ENCODE assay signal across 15 cellular contexts in the genomic region with DNA sequence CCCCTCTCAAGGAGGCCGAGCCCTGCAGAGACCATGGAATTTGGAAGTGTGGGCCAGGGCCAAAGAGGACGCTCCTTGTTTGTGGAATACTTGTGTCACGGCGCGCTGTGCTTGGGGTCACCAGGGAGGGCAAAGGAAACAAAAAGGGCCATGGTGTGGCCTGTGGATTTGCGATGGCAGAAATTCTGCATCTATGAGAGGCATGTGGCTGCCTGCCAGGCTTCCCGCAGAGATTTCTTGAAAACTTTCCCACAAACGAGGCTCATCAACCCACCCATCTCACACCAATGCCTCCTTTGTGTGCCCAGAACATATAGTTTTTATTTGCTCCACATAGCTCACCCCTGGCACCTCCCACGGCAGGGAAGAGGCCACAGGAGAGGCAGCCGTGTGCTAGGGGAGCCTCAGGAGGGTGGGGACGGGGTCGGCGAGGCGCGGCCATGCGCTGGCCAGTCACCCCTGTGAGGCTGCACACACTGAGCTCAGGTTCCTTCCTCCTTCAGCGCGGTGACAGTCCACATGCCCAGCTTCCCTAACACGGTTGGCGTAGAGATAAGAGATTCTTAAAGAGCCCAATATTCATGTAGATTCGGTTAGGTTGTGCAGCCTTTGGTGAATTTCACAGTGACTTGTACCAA.
A peak's percentile ranks its signal among the peaks of the same experiment; 100 is the strongest.
DNase-seq lines count a peak whose midpoint lies in the region; ATAC-seq and TF ChIP-seq lines count a peak whose summit lies in the region.
"Had no signal": no experiment of that assay in that cellular context is flagged by ENCODE, and none has a peak within 500 bp of the region (broad histone marks: within the 10 kb centered on the region; RNA-seq: fewer than 3 reads in every experiment).

No MANE protein-coding gene starts in this region.

- H3K36me3 ChIP-seq in PC-9 (ENCODE audit: low read depth), result no peaks in the 10 kb centered on the region
- H3K36me3 ChIP-seq: HAP-1 had no signal

- peaks cover 24% of the 10 kb centered on the region for H3K79me2 ChIP-seq in PC-9 (ENCODE audit: low read depth)

- peak overlapping the region; percentile 57 to 76 (median 62) for H3K4me3 Mint-ChIP-seq in immature natural killer cell
- no peak overlapping the region for H3K4me3 Mint-ChIP-seq in stimulated activated effector memory CD8-positive, alpha-beta T cell treated with anti-CD3 and anti-CD28 coated beads, Interleukin-12 subunit alpha, Interleukin-12 subunit beta, amount 100 ng/mL, for 72 hours
- no peak overlapping the region for H3K4me3 Mint-ChIP-seq in HFFc6
- H3K4me3 Mint-ChIP-seq: endodermal cell, T-cell had no signal

- no peaks in the 10 kb centered on the region for H3K4me1 ChIP-seq in PC-9 (replicated peaks; ENCODE audit: insufficient read depth)
- H3K4me1 ChIP-seq: foreskin keratinocyte, HAP-1 had no signal

- H3K27me3 Mint-ChIP-seq in immature natural killer cell (ENCODE audit: low read depth in 3 of 3), result peaks cover 8 to 22% (median 20%) of the 10 kb centered on the region in 3 donors
- H3K27me3 Mint-ChIP-seq in HFFc6 (ENCODE audit: insufficient read depth), result peaks cover 29% of the 10 kb centered on the region
- H3K27me3 Mint-ChIP-seq: T-cell had no signal

- no peaks in the 10 kb centered on the region for H3F3A ChIP-seq in PC-9 (ENCODE audit: insufficient read depth, low read depth)

- POLR2A ChIA-PET in PC-9 (lab: Charles Lee; ENCODE audit: unreplicated experiment), result no interaction called here

- H2AFZ ChIP-seq in PC-9, result no peak overlapping the region

- no peak overlapping the region for H3K4me2 ChIP-seq in PC-9

- no peaks in the 10 kb centered on the region for H3K9me2 ChIP-seq in PC-9 (ENCODE audit: insufficient read depth)

- H3K9me3 Mint-ChIP-seq in immature natural killer cell (no peaks in the 10 kb centered on the region), HFFc6 (no peaks in the 10 kb centered on the region)
- H3K9me3 Mint-ChIP-seq in stimulated activated effector memory CD8-positive, alpha-beta T cell treated with anti-CD3 and anti-CD28 coated beads, Interleukin-12 subunit alpha, Interleukin-12 subunit beta, amount 100 ng/mL, for 72 hours, result no peaks in the 10 kb centered on the region
- H3K9me3 Mint-ChIP-seq: T-cell had no signal

- H3K4me3 ChIP-seq in HL-60 (replicated peaks; ENCODE audit: insufficient read depth, low read length) (no peak overlapping the region), PC-9 (no peak overlapping the region)
- H3K4me3 ChIP-seq: HAP-1 had no signal

- peaks cover 5% of the 10 kb centered on the region; the same call in 1 of the 2 replicates for H4K20me1 ChIP-seq in PC-9 (ENCODE audit: insufficient read depth)

- ATAC-seq in stimulated activated effector memory CD8-positive, alpha-beta T cell treated with anti-CD3 and anti-CD28 coated beads, Interleukin-12 subunit alpha, Interleukin-12 subunit beta, amount 100 ng/mL, for 72 hours, result peak; percentile 39
- ATAC-seq: foreskin keratinocyte had no signal

- H3K4me1 Mint-ChIP-seq in immature natural killer cell (peaks cover 74 to 75% of the 10 kb centered on the region in 2 donors), HFFc6 (ENCODE audit: low read depth) (no peaks in the 10 kb centered on the region)
- H3K4me1 Mint-ChIP-seq in stimulated activated effector memory CD8-positive, alpha-beta T cell treated with anti-CD3 and anti-CD28 coated beads, Interleukin-12 subunit alpha, Interleukin-12 subunit beta, amount 100 ng/mL, for 72 hours, result peaks cover 60% of the 10 kb centered on the region
- H3K4me1 Mint-ChIP-seq: endodermal cell had no signal

- DNase-seq in HL-60 (ENCODE audit: low read depth in 1 of 2, low spot score in 1 of 2) (peak in 1 of 2 experiments; percentile 69), UCSD-AML1 (lab: John Stamatoyannopoulos, UW; ENCODE audit: unreplicated experiment) (peak; percentile 22), immature natural killer cell (no peak), NCI-H524 (lab: John Stamatoyannopoulos, UW) (no peak), HFFc6 (no peak), PC-9 (no peak), activated gamma-delta T cell treated with Interleukin-2 at 50 U/mL for 16 hours (no peak)
- DNase-seq in stimulated activated effector memory CD8-positive, alpha-beta T cell treated with anti-CD3 and anti-CD28 coated beads, Interleukin-12 subunit alpha, Interleukin-12 subunit beta, amount 100 ng/mL, for 72 hours (ENCODE audit: low spot score in 2 of 2), result no peak
- DNase-seq: activated T-cell treated with anti-CD3 and anti-CD28 coated beads, Interleukin-2, amount 50 U/mL, for 48 hours; amniotic stem cell; endodermal cell; foreskin keratinocyte; kidney; T-cell had no signal

- no peaks in the 10 kb centered on the region for H3K9me3 ChIP-seq in PC-9 (ENCODE audit: insufficient read depth, low read depth)
- H3K9me3 ChIP-seq: HAP-1 had no signal

- no TSS peak for BruUV-seq in PC-9 (replicated peaks; lab: Mats Ljungman, UMichigan)

- CTCF ChIA-PET in PC-9 (lab: Charles Lee), result no interaction called here

- H3K27me3 ChIP-seq in HL-60 (ENCODE audit: insufficient read depth, poor library complexity, severe bottlenecking) (no peaks in the 10 kb centered on the region), PC-9 (ENCODE audit: insufficient read depth, low read depth) (no peaks in the 10 kb centered on the region)
- H3K27me3 ChIP-seq: foreskin keratinocyte had no signal

- H3K36me3 Mint-ChIP-seq in immature natural killer cell (peaks cover 3 to 15% (median 14%) of the 10 kb centered on the region in 3 donors), HFFc6 (ENCODE audit: low read depth) (no peaks in the 10 kb centered on the region)
- H3K36me3 Mint-ChIP-seq in stimulated activated effector memory CD8-positive, alpha-beta T cell treated with anti-CD3 and anti-CD28 coated beads, Interleukin-12 subunit alpha, Interleukin-12 subunit beta, amount 100 ng/mL, for 72 hours, result peaks cover 20% of the 10 kb centered on the region

- H3K27ac ChIP-seq in HL-60 (replicated peaks), result peak overlapping the region; percentile 20; the same call in 1 of the 2 replicates
- H3K27ac ChIP-seq in PC-9, result no peak overlapping the region
- H3K27ac ChIP-seq: foreskin keratinocyte had no signal

- H3K27ac Mint-ChIP-seq in immature natural killer cell (peak overlapping the region; percentile 74 to 92 (median 81)), HFFc6 (no peak overlapping the region)
- peak overlapping the region; percentile 78 for H3K27ac Mint-ChIP-seq in stimulated activated effector memory CD8-positive, alpha-beta T cell treated with anti-CD3 and anti-CD28 coated beads, Interleukin-12 subunit alpha, Interleukin-12 subunit beta, amount 100 ng/mL, for 72 hours
- H3K27ac Mint-ChIP-seq: endodermal cell had no signal

- intact Hi-C loops in PC-9 (cut with micrococcal nuclease; ENCODE audit: unreplicated experiment), result no loop called here

- TF ChIP-seq CTCF in HL-60 (IDR thresholded peaks at IDR 0.05; ENCODE audit: insufficient read depth, low read length) (no peak), HFFc6 (IDR thresholded peaks at IDR 0.05) (no peak), PC-9 (conservative IDR thresholded peaks at IDR 0.05) (no peak)

Comparison
In these comparisons a context has a peak if more than half of its experiments do, and no peak if none do; other contexts are left out.
1. H3K4me3 Mint-ChIP-seq: peak in immature natural killer cell (5 of 5); none in stimulated activated effector memory CD8-positive, alpha-beta T cell treated with anti-CD3 and anti-CD28 coated beads, Interleukin-12 subunit alpha, Interleukin-12 subunit beta, amount 100 ng/mL, for 72 hours (single experiment) and HFFc6 (single experiment).